10 cellular contexts compared by ENCODE assay signal in the genomic region with DNA sequence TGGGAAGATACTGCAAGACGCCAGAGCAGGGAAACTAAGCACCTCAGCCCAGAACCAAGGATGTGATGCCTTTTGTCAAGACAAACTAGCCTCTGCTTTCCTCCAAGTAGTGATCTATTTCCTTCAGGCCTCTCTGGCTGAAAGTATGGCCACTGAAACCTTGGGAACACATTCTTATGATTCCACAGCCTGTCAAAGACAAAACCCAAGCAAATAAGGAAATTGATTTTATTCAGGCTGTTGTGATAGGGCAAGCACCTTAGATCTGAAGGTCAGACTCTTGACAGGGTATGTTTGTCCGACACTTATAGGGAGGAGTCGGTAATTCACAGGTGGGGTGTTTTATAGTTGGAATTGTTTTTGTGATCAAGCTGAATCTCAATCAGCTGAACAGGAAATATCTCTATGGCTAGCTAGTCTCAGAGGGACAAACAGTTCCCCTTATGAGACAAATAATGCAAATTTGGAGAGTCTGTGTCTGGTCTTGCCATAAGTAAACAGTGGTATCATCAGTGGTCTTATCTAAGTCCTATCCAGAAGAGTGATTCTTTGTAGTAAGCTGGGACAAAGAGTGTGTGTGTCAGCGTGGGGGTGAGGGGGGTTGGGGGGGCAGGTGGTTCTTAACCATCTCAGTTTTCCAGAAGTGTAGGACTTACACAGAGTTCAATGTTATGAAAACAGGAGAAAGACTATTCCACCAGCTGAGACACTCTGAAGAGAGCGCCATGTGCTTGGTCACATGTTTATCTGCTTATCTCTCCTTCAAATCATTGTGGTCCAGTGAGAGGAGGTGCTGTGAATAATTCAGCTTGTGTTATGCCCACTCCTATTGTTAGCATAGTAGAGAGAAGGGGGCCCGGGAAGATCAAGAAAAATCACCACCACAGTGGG. TPM values are rescaled to one million over a fixed set of nuclear protein-coding genes. Genes with fewer than 3 reads are reported as not detected.
DNase-seq lines count a peak whose midpoint lies in the region; ATAC-seq, FAIRE-seq and TF ChIP-seq lines count a peak whose summit lies in the region.
"Had no signal": no experiment of that assay in that cellular context is flagged by ENCODE, and none has a peak within 500 bp of the region (broad histone marks: within the 10 kb centered on the region; RNA-seq: fewer than 3 reads in every experiment).

No MANE protein-coding gene starts in this region.

- TF ChIP-seq POLR2A in GM12891 (IDR thresholded peaks at IDR 0.05; ENCODE audit: low read depth, low read length) = no peak
- TF ChIP-seq POLR2A in thyroid gland (IDR thresholded peaks at IDR 0.05) = no peak

- H3K27ac ChIP-seq in thyroid gland = no peak overlapping the region
- H3K27ac ChIP-seq in CD4-positive, alpha-beta T cell (ENCODE audit: low read depth, low read length) = no peak overlapping the region
- H3K27ac ChIP-seq: tibial artery had no signal

- POLR2A ChIA-PET in CD4-positive, alpha-beta T cell (lab: Charles Lee) = interaction anchor here (1.2 kb wide), 1 partner anchor 19 kb away, joined by 3 read pairs; the partner anchor contains the start of gene HSPA4

- intact Hi-C loops in thyroid gland (cut with DNase I) = no loop called here
- intact Hi-C loops in CD4-positive, alpha-beta T cell (cut with DNase I, micrococcal nuclease) = no loop called here

- peak; percentile 75 for FAIRE-seq in GM12891 (lab: Jason Lieb, UNC)

- no peaks in the 10 kb centered on the region for H3K36me3 ChIP-seq in thyroid gland
- H3K36me3 ChIP-seq: tibial artery had no signal

- peak overlapping the region; percentile 80 for H3K27ac Mint-ChIP-seq in mesothelial cell of epicardium
- no peak overlapping the region for H3K27ac Mint-ChIP-seq in CD4-positive, alpha-beta T cell

- H3K27me3 Mint-ChIP-seq in mesothelial cell of epicardium (ENCODE audit: low read depth) = no peaks in the 10 kb centered on the region
- peaks cover 23% of the 10 kb centered on the region for H3K27me3 Mint-ChIP-seq in CD4-positive, alpha-beta T cell

- WGBS in thyroid gland, 2 donors = 38 to 54% methylated on average over 6 of the region's 6 CpGs

- no peaks in the 10 kb centered on the region for H3K36me3 Mint-ChIP-seq in mesothelial cell of epicardium
- no peaks in the 10 kb centered on the region for H3K36me3 Mint-ChIP-seq in CD4-positive, alpha-beta T cell (ENCODE audit: low read depth)

- H3K9me3 Mint-ChIP-seq in mesothelial cell of epicardium = no peaks in the 10 kb centered on the region
- H3K9me3 Mint-ChIP-seq in CD4-positive, alpha-beta T cell = no peaks in the 10 kb centered on the region

- DNase-seq in GM12891 (ENCODE audit: insufficient read length, low spot score) (no peak), SK-MEL-5 (ENCODE audit: low read depth, low spot score) (peak; percentile 97), mesothelial cell of epicardium (ENCODE audit: low spot score in 2 of 2, unreplicated experiment in 2 of 2) (no peak), thyroid gland (no peak), NCI-H774 (lab: John Stamatoyannopoulos, UW) (no peak), NCI-H2107 treated with DMSO at 0.1 percent for 48 hours (lab: John Stamatoyannopoulos, UW; ENCODE audit: unreplicated experiment) (no peak)
- no peak for DNase-seq in CD4-positive, alpha-beta T cell
- DNase-seq: right cardiac atrium, tibial artery had no signal

- no peak overlapping the region for H3K4me3 Mint-ChIP-seq in mesothelial cell of epicardium
- H3K4me3 Mint-ChIP-seq in CD4-positive, alpha-beta T cell = no peak overlapping the region

- H3K27me3 ChIP-seq in thyroid gland = no peaks in the 10 kb centered on the region
- H3K27me3 ChIP-seq in CD4-positive, alpha-beta T cell (ENCODE audit: control insufficient read depth, insufficient read depth, low read length) = no peaks in the 10 kb centered on the region
- H3K27me3 ChIP-seq: tibial artery had no signal

- H3K4me3 ChIP-seq in thyroid gland (replicated peaks in 1 of 3) = no peak overlapping the region
- H3K4me3 ChIP-seq: tibial artery had no signal

- no peaks in the 10 kb centered on the region for H3K4me1 ChIP-seq in thyroid gland

- TF ChIP-seq CTCF in mesothelial cell of epicardium (IDR thresholded peaks at IDR 0.05; ENCODE audit: unreplicated experiment) (no peak), thyroid gland (IDR thresholded peaks at IDR 0.05) (no peak)
- no peak for TF ChIP-seq CTCF in CD4-positive, alpha-beta T cell (IDR thresholded peaks at IDR 0.05)

- no peaks in the 10 kb centered on the region for H3K9me3 ChIP-seq in thyroid gland
- no peaks in the 10 kb centered on the region for H3K9me3 ChIP-seq in CD4-positive, alpha-beta T cell (ENCODE audit: control insufficient read depth, low read length)
- H3K9me3 ChIP-seq: tibial artery had no signal

- CTCF ChIA-PET in CD4-positive, alpha-beta T cell (lab: Charles Lee) = no interaction called here

- in situ Hi-C loops in SK-MEL-5 (cut with HindIII; ENCODE audit: low pct_unique_long_range_greater_than_20kb, low sequenced_read_pairs) = no loop called here

- ATAC-seq in GM21786 (IDR thresholded peaks at IDR 0.05; ENCODE audit: unreplicated experiment) = peak; percentile 58
- ATAC-seq in CD4-positive, alpha-beta T cell (ENCODE audit: poor library complexity) = no peak
- ATAC-seq: right cardiac atrium had no signal

- H3K4me1 Mint-ChIP-seq in mesothelial cell of epicardium = peaks cover 13% of the 10 kb centered on the region
- H3K4me1 Mint-ChIP-seq in CD4-positive, alpha-beta T cell (ENCODE audit: low read depth) = peaks cover 5% of the 10 kb centered on the region

TF ChIP-seq in GM12891, 5 proteins besides CTCF, POLR2A, EP300 and RAD21:
- TF ChIP-seq POU2F2 (IDR thresholded peaks at IDR 0.05; ENCODE audit: low read depth, low read length) (no peak), POLR2AphosphoS5 (IDR thresholded peaks at IDR 0.05; ENCODE audit: low read depth, low read length) (no peak), SPI1 (IDR thresholded peaks at IDR 0.05; ENCODE audit: low read depth, low read length) (peak; percentile 48; the same call in 1 of the 2 replicates), TAF1 (IDR thresholded peaks at IDR 0.05; ENCODE audit: low read depth, low read length) (no peak)

RNA-seq across cellular contexts. Expression of gene ZCCHC10, which starts 6.7 kb away (rescaled TPM):
- polyA plus RNA-seq in GM12891 (2012; ENCODE audit: low read depth, missing spikeins) = 44.3 TPM
- 18.5 and 20.1 TPM in 2 replicates for total RNA-seq in SK-MEL-5 (2014; rRNA removed; shearing (Covaris generic))
- 10.2 and 13.1 TPM in 2 replicates for polyA plus RNA-seq in SK-MEL-5 (2015; cell fraction: cytosol; rRNA removed)
- 8.0 and 10.3 TPM in 2 replicates for polyA plus RNA-seq in SK-MEL-5 (2015; cell fraction: nucleus; rRNA removed)
- total RNA-seq in mesothelial cell of epicardium (18.2 to 19.5 TPM (median 18.7 TPM) in 3 replicates), thyroid gland (10 to 100 TPM; 24.7 to 43.4 (median 30.7) TPM)
- total RNA-seq in CD4-positive, alpha-beta T cell = 10 to 100 TPM; 17.7 to 20.1 TPM

RNA-seq across cellular contexts. Expression of gene HSPA4, which starts 18.7 kb away (rescaled TPM):
- polyA plus RNA-seq in GM12891 (2012; ENCODE audit: low read depth, missing spikeins) = 85.3 TPM
- total RNA-seq in SK-MEL-5 (2014; rRNA removed; shearing (Covaris generic)) = 315 and 337 TPM in 2 replicates
- polyA plus RNA-seq in SK-MEL-5 (2015; cell fraction: cytosol; rRNA removed) = 105 and 136 TPM in 2 replicates
- polyA plus RNA-seq in SK-MEL-5 (2015; cell fraction: nucleus; rRNA removed) = 72.6 and 84.0 TPM in 2 replicates
- total RNA-seq in mesothelial cell of epicardium (109 to 111 TPM (median 111 TPM) in 3 replicates), thyroid gland (10 to 100 TPM; 49.9 to 72.0 (median 70.5) TPM)
- total RNA-seq in CD4-positive, alpha-beta T cell = 10 to 100 TPM; 42.2 to 44.7 TPM
